In the genomic region with DNA sequence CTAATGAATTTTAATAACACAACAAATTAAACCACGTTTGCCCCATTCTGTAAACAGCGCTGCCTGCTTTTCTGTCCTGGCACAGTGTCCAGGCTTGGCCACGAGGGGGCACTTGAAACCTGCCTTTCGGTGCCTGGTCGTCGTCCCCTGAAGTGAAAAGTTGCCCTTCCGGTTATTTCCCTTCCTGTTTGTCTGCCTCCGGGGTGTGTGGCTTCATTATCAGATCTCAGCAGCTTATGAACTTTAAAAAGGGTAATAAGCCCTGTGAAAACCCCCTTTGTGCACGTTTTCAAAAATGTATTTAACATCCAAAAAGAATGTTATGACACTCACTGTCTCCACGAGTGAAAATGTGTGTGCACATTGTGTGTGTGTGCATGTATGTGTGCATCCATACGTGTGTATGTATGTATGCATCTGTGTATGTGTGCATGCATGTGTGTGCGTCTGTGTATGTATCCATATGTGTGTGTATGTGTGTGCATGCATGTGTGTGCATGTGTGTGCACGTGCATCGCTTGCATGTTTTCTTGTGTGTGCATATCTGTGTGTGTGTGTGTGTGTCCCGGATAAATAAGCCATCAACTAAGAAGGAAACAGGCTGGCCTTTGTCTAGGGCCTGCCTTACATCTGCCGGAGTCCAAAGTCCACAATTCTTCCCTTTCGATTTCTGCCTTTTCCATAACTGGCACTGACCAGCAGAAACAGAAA, we compare ENCODE assay signal across 8 cellular contexts.
DNase-seq lines count a peak whose midpoint lies in the region; ATAC-seq, FAIRE-seq and TF ChIP-seq lines count a peak whose summit lies in the region.

No MANE protein-coding gene starts in this region.

- H4K20me1 ChIP-seq in mammary epithelial cell (ENCODE audit: insufficient read depth, low read length) (no peaks in the 10 kb centered on the region), keratinocyte (ENCODE audit: control insufficient read depth, extremely low read depth, insufficient read depth, low read length) (no peaks in the 10 kb centered on the region)

- H3K27ac Mint-ChIP-seq in WTC11: no peak overlapping the region

- intact Hi-C loops in mammary epithelial cell (cut with micrococcal nuclease): loop anchor here (1.0 to 5.0 kb wide), 6 partner anchors 62 to 1637 kb away; a partner anchor contains a TSS

- no peak for FAIRE-seq in A549 (lab: Jason Lieb, UNC)
- FAIRE-seq in keratinocyte (lab: Jason Lieb, UNC): peak; percentile 68

- H3K4me3 Mint-ChIP-seq in WTC11: no peak overlapping the region

- no peaks in the 10 kb centered on the region for H3K9me3 ChIP-seq in A549
- no peaks in the 10 kb centered on the region for H3K9me3 ChIP-seq in mammary epithelial cell (replicated peaks; ENCODE audit: insufficient read depth, low read length)
- no peaks in the 10 kb centered on the region for H3K9me3 ChIP-seq in keratinocyte (ENCODE audit: control insufficient read depth, low read depth, low read length)

- H3K9me3 Mint-ChIP-seq in WTC11: peaks cover 5% of the 10 kb centered on the region

- H3K27me3 ChIP-seq in mammary epithelial cell (ENCODE audit: insufficient read depth, low read length): no peaks in the 10 kb centered on the region
- H3K27me3 ChIP-seq in keratinocyte (ENCODE audit: control insufficient read depth, extremely low read depth, insufficient read depth, low read length): peaks cover 2% of the 10 kb centered on the region

- POLR2A ChIA-PET in A549 (lab: Yijun Ruan, JAX): no interaction called here
- POLR2A ChIA-PET in WTC11 (lab: Charles Lee): no interaction called here

- no peaks in the 10 kb centered on the region for H3K9me1 ChIP-seq in keratinocyte (ENCODE audit: control insufficient read depth, extremely low read depth, insufficient read depth, low read length)

- BruUV-seq in mammary epithelial cell (replicated peaks; lab: Mats Ljungman, UMichigan): no TSS peak

- H3K9ac ChIP-seq in mammary epithelial cell (ENCODE audit: insufficient read depth, low read length) (no peak overlapping the region), keratinocyte (ENCODE audit: control insufficient read depth, extremely low read depth, insufficient read depth, low read length) (no peak overlapping the region)

- no peaks in the 10 kb centered on the region for H3K4me1 ChIP-seq in A549
- peaks cover 4% of the 10 kb centered on the region for H3K4me1 ChIP-seq in mammary epithelial cell (ENCODE audit: insufficient read depth, low read length)
- H3K4me1 ChIP-seq in keratinocyte (ENCODE audit: control insufficient read depth, extremely low read depth, insufficient read depth, low read length): peaks cover 7% of the 10 kb centered on the region

- H3K4me1 Mint-ChIP-seq in WTC11: peaks cover 11% of the 10 kb centered on the region

- H3K27ac ChIP-seq in A549: peak overlapping the region in 1 of 2 experiments; percentile 65; a peak in 3 of 6 replicates
- no peak overlapping the region for H3K27ac ChIP-seq in mammary epithelial cell (ENCODE audit: insufficient read depth, low read depth, low read length)
- no peak overlapping the region for H3K27ac ChIP-seq in keratinocyte (ENCODE audit: control insufficient read depth, insufficient read depth, low read length)

- WGBS in A549 (ENCODE audit: missing lambda C conversion rate): 37% methylated on average over 16 of the region's 17 CpGs
- WGBS in mammary epithelial cell (ENCODE audit: low coverage, missing lambda C conversion rate): 20% methylated on average over 16 of the region's 17 CpGs

- DNase-seq in A549 (ENCODE audit: low read depth in 1 of 2, low spot score in 1 of 2) (peak; percentile 57 to 81), NCI-H2107 (lab: John Stamatoyannopoulos, UW) (peak; percentile 58), WTC11 (ENCODE audit: low spot score) (peak; percentile 82), mammary epithelial cell (peak; percentile 64), keratinocyte (ENCODE audit: low read depth, low spot score) (peak; percentile 13)
- DNase-seq in stimulated activated CD4-positive, alpha-beta T cell treated with anti-CD3 and anti-CD28 coated beads, Interleukin-15, amount 100 ng/mL, for 1 hour (ENCODE audit: low read depth in 1 of 2, low spot score in 1 of 2): peak; percentile 51 to 56

- H3K4me2 ChIP-seq in A549: peak overlapping the region; percentile 64
- H3K4me2 ChIP-seq in mammary epithelial cell (ENCODE audit: insufficient read depth, low read depth, low read length): peak overlapping the region; percentile 12
- H3K4me2 ChIP-seq in keratinocyte (ENCODE audit: control insufficient read depth, extremely low read depth, insufficient read depth, low read depth, low read length): peak overlapping the region; percentile 72

- H3K27me3 Mint-ChIP-seq in WTC11 (ENCODE audit: low read depth): no peaks in the 10 kb centered on the region; the same call in 1 of the 2 replicates

- CTCF ChIA-PET in A549 (lab: Yijun Ruan, JAX): interaction anchor here (0.6 to 1.9 kb wide), 5 partner anchors 9 to 1637 kb away, joined by 3 to 8 read pairs (median 4); no protein-coding TSS in a partner anchor
- CTCF ChIA-PET in WTC11 (lab: Charles Lee): no interaction called here
- CTCF ChIA-PET in mammary epithelial cell (lab: Charles Lee; ENCODE audit: low non-redundant PET): no interaction called here

- TF ChIP-seq RAD21 in A549 (conservative IDR thresholded peaks at IDR 0.05 in 1 of 2, IDR thresholded peaks at IDR 0.05 in 1 of 2): peak; percentile 88 to 89

- dilution Hi-C loops in mammary epithelial cell (cut with HindIII; ENCODE audit: low sequenced_read_pairs): no loop called here
- dilution Hi-C loops in keratinocyte (cut with MboI; ENCODE audit: extremely low pct_ligation_motif_present, low sequenced_read_pairs): no loop called here

- peak; percentile 73 for TF ChIP-seq CTCF in A549 (IDR thresholded peaks at IDR 0.05)
- TF ChIP-seq CTCF in WTC11 (IDR thresholded peaks at IDR 0.05): peak; percentile 76
- peak; percentile 95 to 96 for TF ChIP-seq CTCF in mammary epithelial cell (conservative IDR thresholded peaks at IDR 0.05 in 1 of 2, IDR thresholded peaks at IDR 0.05 in 1 of 2; ENCODE audit: extremely low read depth in 1 of 2, insufficient read depth in 1 of 2, low read depth in 1 of 2, low read length in 2 of 2)
- peak; percentile 88 to 95 (median 95) for TF ChIP-seq CTCF in keratinocyte (optimal IDR thresholded peaks at IDR 0.05 in 1 of 3, IDR thresholded peaks at IDR 0.05 in 1 of 3, conservative IDR thresholded peaks at IDR 0.05 in 1 of 3; ENCODE audit: extremely low read depth in 1 of 3, insufficient read depth in 2 of 3, low read length in 3 of 3)

- no peaks in the 10 kb centered on the region for H3K36me3 ChIP-seq in mammary epithelial cell (ENCODE audit: insufficient read depth, low read length)
- H3K36me3 ChIP-seq in keratinocyte (ENCODE audit: control insufficient read depth in 2 of 2, extremely low read depth in 1 of 2, insufficient read depth in 2 of 2, low read length in 2 of 2): no peaks in the 10 kb centered on the region

- no peak for TF ChIP-seq POLR2A in A549 (IDR thresholded peaks at IDR 0.05; ENCODE audit: low read length)

- in situ Hi-C loops in mammary epithelial cell (cut with MboI; ENCODE audit: low sequenced_read_pairs in 2 of 2): loop anchor here in 1 of 2 donors (25.0 kb wide), 1 partner anchor 983 kb away; no protein-coding TSS in a partner anchor

- H2AFZ ChIP-seq in mammary epithelial cell (ENCODE audit: low read depth, low read length): peak overlapping the region; percentile 68
- peak overlapping the region; percentile 39 for H2AFZ ChIP-seq in keratinocyte (ENCODE audit: control insufficient read depth, low read length)

- peaks cover 5% of the 10 kb centered on the region for H3K36me3 Mint-ChIP-seq in WTC11

- H3K4me3 ChIP-seq in A549 (no peak overlapping the region), mammary epithelial cell (replicated peaks in 1 of 3; ENCODE audit: insufficient read depth in 1 of 3, low read depth in 2 of 3, low read length in 3 of 3) (no peak overlapping the region), keratinocyte (ENCODE audit: control insufficient read depth in 2 of 3, extremely low read depth in 1 of 3, insufficient read depth in 2 of 3, low read depth in 1 of 3, low read length in 3 of 3) (peak overlapping the region in 1 of 3 experiments; percentile 29)

- H3K79me2 ChIP-seq in mammary epithelial cell (ENCODE audit: insufficient read depth, low read length): no peaks in the 10 kb centered on the region
- no peaks in the 10 kb centered on the region for H3K79me2 ChIP-seq in keratinocyte (ENCODE audit: control insufficient read depth, insufficient read depth, low read length)

- ATAC-seq in A549 (peak; percentile 87 to 92), GM18508 (IDR thresholded peaks at IDR 0.05; ENCODE audit: insufficient read depth, unreplicated experiment) (peak; percentile 81), HG03039 (IDR thresholded peaks at IDR 0.05; ENCODE audit: unreplicated experiment) (peak; percentile 97), WTC11 (peak; percentile 84)

- TF ChIP-seq EP300 in A549 (IDR thresholded peaks at IDR 0.05): no peak

TF ChIP-seq in A549, 52 proteins besides CTCF, POLR2A, EP300 and RAD21:
- TF ChIP-seq FOSL2 (IDR thresholded peaks at IDR 0.05) (no peak), FOSL2 (CRISPR knock-in tag; IDR thresholded peaks at IDR 0.05) (no peak), SMC3 (IDR thresholded peaks at IDR 0.05) (peak; percentile 75)

TF ChIP-seq in WTC11, 78 proteins besides CTCF, POLR2A, EP300 and RAD21 (continues in another document):
- TF ChIP-seq GRHL2 (CRISPR knock-in tag; IDR thresholded peaks at IDR 0.05; ENCODE audit: insufficient replicate concordance, severe bottlenecking) (no peak), PRRX2 (CRISPR knock-in tag; IDR thresholded peaks at IDR 0.05) (no peak), NR2C2 (CRISPR knock-in tag; IDR thresholded peaks at IDR 0.05) (no peak), RELA (CRISPR knock-in tag; IDR thresholded peaks at IDR 0.05; ENCODE audit: borderline replicate concordance) (no peak)

Comparison
In these comparisons a context has a peak if more than half of its experiments do, and no peak if none do; other contexts are left out.
1. DNase-seq: peak in every context shown above with its lines; median percentile 82 in WTC11; 69 in A549; 64 in mammary epithelial cell; 58 in NCI-H2107; 54 in stimulated activated CD4-positive, alpha-beta T cell treated with anti-CD3 and anti-CD28 coated beads, Interleukin-15, amount 100 ng/mL, for 1 hour; 13 in keratinocyte.
2. H3K4me2 ChIP-seq: peak in every context shown above with its lines; median percentile 72 in keratinocyte; 64 in A549; 12 in mammary epithelial cell.